18 cellular contexts compared by ENCODE assay signal in the genomic region with DNA sequence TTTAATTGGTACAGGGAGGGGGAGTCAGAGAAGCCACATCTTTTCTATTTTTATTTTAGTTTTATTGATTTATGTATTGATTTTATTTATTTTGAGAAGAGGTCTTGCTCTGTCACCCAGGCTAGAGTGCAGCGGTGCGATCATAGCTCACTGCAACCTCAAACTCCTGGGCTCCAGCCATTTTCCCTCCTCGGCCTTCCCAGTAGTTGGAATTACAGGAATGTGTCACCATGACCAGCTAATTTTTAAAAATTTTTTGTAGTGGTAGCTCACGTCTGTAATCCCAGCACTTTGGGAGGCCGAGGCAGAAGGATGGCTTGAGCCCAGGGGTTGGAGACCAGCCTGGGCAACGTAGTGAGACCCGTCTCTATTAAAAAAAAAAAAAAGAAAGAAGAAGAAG. TPM values are rescaled to one million over a fixed set of nuclear protein-coding genes. Genes with fewer than 3 reads are reported as not detected.
DNase-seq lines count a peak whose midpoint lies in the region; ATAC-seq and TF ChIP-seq lines count a peak whose summit lies in the region.
"Had no signal": no experiment of that assay in that cellular context is flagged by ENCODE, and none has a peak within 500 bp of the region (broad histone marks: within the 10 kb centered on the region; RNA-seq: fewer than 3 reads in every experiment).

No MANE protein-coding gene starts in this region.

- no peak for ATAC-seq in heart left ventricle
- no peak for ATAC-seq in left ventricle myocardium superior
- no peak for ATAC-seq in psoas muscle
- ATAC-seq in GM18870 (IDR thresholded peaks at IDR 0.05; ENCODE audit: unreplicated experiment): no peak
- no peak for ATAC-seq in foreskin keratinocyte

- TF ChIP-seq RAD21 in SK-N-SH (IDR thresholded peaks at IDR 0.05; ENCODE audit: low read length): no peak

- no peak for TF ChIP-seq EP300 in SK-N-SH (IDR thresholded peaks at IDR 0.05; ENCODE audit: borderline replicate concordance in 1 of 2, low read depth in 1 of 2, low read length in 1 of 2)

- TF ChIP-seq POLR2A in heart left ventricle (IDR thresholded peaks at IDR 0.05): no peak

- H3K4me1 ChIP-seq in heart left ventricle (peaks cover 0 to 17% (median 8%) of the 10 kb centered on the region in 12 donors), psoas muscle (no peaks in the 10 kb centered on the region), SK-N-SH (ENCODE audit: control insufficient read depth in 1 of 2, insufficient read depth in 2 of 2, low read depth in 1 of 2, low read length in 1 of 2) (peaks cover 0 to 3% of the 10 kb centered on the region in 2 experiments; a peak in 1 of 4 replicates), foreskin keratinocyte (no peaks in the 10 kb centered on the region)
- H3K4me1 ChIP-seq: SJCRH30 had no signal

- H3K27ac ChIP-seq in heart left ventricle: peak overlapping the region in 9 of 12 donors; percentile 2 to 63 (median 49)
- H3K27ac ChIP-seq in psoas muscle: peak overlapping the region; percentile 20
- no peak overlapping the region for H3K27ac ChIP-seq in SK-N-SH (ENCODE audit: low read depth in 2 of 2, low read length in 1 of 2)
- no peak overlapping the region for H3K27ac ChIP-seq in foreskin keratinocyte
- H3K27ac ChIP-seq: BLaER1, SJCRH30 had no signal

- H3K4me3 ChIP-seq in heart left ventricle (no peak overlapping the region), psoas muscle (no peak overlapping the region), SK-N-SH (ENCODE audit: low read depth in 2 of 2, low read length in 1 of 2) (no peak overlapping the region)
- H3K4me3 ChIP-seq: BLaER1, SJCRH30 had no signal

- no peaks in the 10 kb centered on the region for H3K9me3 ChIP-seq in heart left ventricle
- H3K9me3 ChIP-seq in psoas muscle: no peaks in the 10 kb centered on the region
- no peaks in the 10 kb centered on the region for H3K9me3 ChIP-seq in SK-N-SH
- H3K9me3 ChIP-seq: BLaER1, SJCRH30 had no signal

- H3K9ac ChIP-seq in SK-N-SH: no peak overlapping the region
- H3K9ac ChIP-seq: BLaER1 had no signal

- H3K4me2 ChIP-seq in SK-N-SH: no peak overlapping the region
- H3K4me2 ChIP-seq: BLaER1 had no signal

- no peak overlapping the region for H3K4me3 Mint-ChIP-seq in HFFc6
- no peak overlapping the region for H3K4me3 Mint-ChIP-seq in chondrocyte (ENCODE audit: unreplicated experiment)

- H4K20me1 ChIP-seq in SK-N-SH (ENCODE audit: insufficient read depth): no peaks in the 10 kb centered on the region
- H4K20me1 ChIP-seq: BLaER1 had no signal

- peaks cover 13% of the 10 kb centered on the region for H3F3A ChIP-seq in SK-N-SH (replicated peaks; ENCODE audit: insufficient read depth)

- H3K79me2 ChIP-seq in SK-N-SH (ENCODE audit: insufficient read depth): no peaks in the 10 kb centered on the region

- H3K27ac Mint-ChIP-seq in HFFc6 (peak overlapping the region; percentile 54; the same call in 1 of the 2 replicates), chondrocyte (ENCODE audit: unreplicated experiment) (peak overlapping the region; percentile 90)

- H3K27me3 Mint-ChIP-seq in HFFc6 (ENCODE audit: insufficient read depth) (peaks cover 1% of the 10 kb centered on the region), chondrocyte (ENCODE audit: low read depth) (no peaks in the 10 kb centered on the region)

- H3K36me3 Mint-ChIP-seq in HFFc6 (ENCODE audit: low read depth) (no peaks in the 10 kb centered on the region), chondrocyte (ENCODE audit: low read depth) (no peaks in the 10 kb centered on the region)

- no peaks in the 10 kb centered on the region for H3K9me3 Mint-ChIP-seq in HFFc6
- H3K9me3 Mint-ChIP-seq in chondrocyte (ENCODE audit: low read depth): no peaks in the 10 kb centered on the region

- peaks cover 14% of the 10 kb centered on the region for H3K4me1 Mint-ChIP-seq in HFFc6 (ENCODE audit: low read depth)
- peaks cover 11% of the 10 kb centered on the region for H3K4me1 Mint-ChIP-seq in chondrocyte (ENCODE audit: low read depth)

- intact Hi-C loops in heart left ventricle (cut with DNase I): no loop called here
- intact Hi-C loops in left ventricle myocardium superior (cut with micrococcal nuclease): no loop called here
- intact Hi-C loops in psoas muscle (cut with DNase I): no loop called here

- no peak for TF ChIP-seq CTCF in heart left ventricle (IDR thresholded peaks at IDR 0.05)
- TF ChIP-seq CTCF in HFFc6 (IDR thresholded peaks at IDR 0.05): no peak
- no peak for TF ChIP-seq CTCF in chondrocyte (IDR thresholded peaks at IDR 0.05)
- no peak for TF ChIP-seq CTCF in psoas muscle (IDR thresholded peaks at IDR 0.05)
- no peak for TF ChIP-seq CTCF in SK-N-SH (IDR thresholded peaks at IDR 0.05)
- no peak for TF ChIP-seq CTCF in foreskin keratinocyte (conservative IDR thresholded peaks at IDR 0.05)

- POLR2A ChIA-PET in SK-N-SH (lab: Yijun Ruan, JAX): no interaction called here

- no peaks in the 10 kb centered on the region for H3K9me2 ChIP-seq in SK-N-SH

- CTCF ChIA-PET in SK-N-SH (lab: Yijun Ruan, JAX): interaction anchor here (1.4 kb wide), 1 partner anchor 40 kb away, joined by 3 read pairs; no protein-coding TSS in a partner anchor

- 82 to 84% (median 84%) methylated on average over 7 of the region's 7 CpGs for WGBS in heart left ventricle, 4 donors
- 38 to 67% (median 64%) methylated on average over 7 of the region's 7 CpGs for WGBS in psoas muscle, 3 donors
- 88% methylated on average over 7 of the region's 7 CpGs for WGBS in SK-N-SH (ENCODE audit: low lambda C conversion rate)

- H3K36me3 ChIP-seq in heart left ventricle (peaks cover 0 to 15% (median 0%) of the 10 kb centered on the region in 9 donors), psoas muscle (ENCODE audit: insufficient read depth in 1 of 2, low read depth in 1 of 2) (no peaks in the 10 kb centered on the region), SK-N-SH (replicated peaks in 1 of 2; ENCODE audit: control insufficient read depth in 1 of 2, insufficient read depth in 2 of 2, low read length in 1 of 2) (no peaks in the 10 kb centered on the region)
- H3K36me3 ChIP-seq: BLaER1, SJCRH30 had no signal

- DNase-seq in heart left ventricle: no peak
- no peak for DNase-seq in left ventricle myocardium superior
- peak; percentile 32 for DNase-seq in HFFc6
- DNase-seq in chondrocyte (ENCODE audit: low spot score): no peak
- DNase-seq in psoas muscle: no peak
- no peak for DNase-seq in SK-N-SH
- no peak for DNase-seq in foreskin keratinocyte
- DNase-seq: 8988T, DMS 273 treated with DMSO at 0.1 percent for 48 hours, H7, Karpas-422, NCI-H187, NCI-H446, OCI-M1, SJCRH30 had no signal

- no peak overlapping the region for H2AFZ ChIP-seq in SK-N-SH (ENCODE audit: low read depth)

- H3K27me3 ChIP-seq in heart left ventricle (peaks cover 0 to 7% (median 0%) of the 10 kb centered on the region in 9 donors), psoas muscle (ENCODE audit: insufficient read depth in 3 of 3, low read length in 2 of 3) (no peaks in the 10 kb centered on the region), SK-N-SH (ENCODE audit: insufficient read depth) (no peaks in the 10 kb centered on the region), foreskin keratinocyte (no peaks in the 10 kb centered on the region)
- H3K27me3 ChIP-seq: BLaER1 had no signal

RNA-seq across cellular contexts. Expression of a gene that starts 4.1 kb away (rescaled TPM):
- total RNA-seq in heart left ventricle: 1 to 10 TPM; 2.4 to 8.2 (median 4.2) TPM
- 1 to 10 TPM; 3.2 to 5.1 TPM for polyA plus RNA-seq in heart left ventricle
- total RNA-seq in left ventricle myocardium superior: 5.4 TPM
- 1 to 10 TPM; 4.7 to 6.1 (median 5.1) TPM for total RNA-seq in HFFc6 (2021; fragmentation: NEBNext Ultra II Directional; extraction: Animal tissue kit (Norgen Biotek cat#: 25700))
- total RNA-seq in chondrocyte: 2.5 to 3.0 TPM (median 2.9 TPM) in 3 replicates
- total RNA-seq in psoas muscle: 1 to 10 TPM; 2.3 to 3.7 (median 2.9) TPM
- polyA plus RNA-seq in psoas muscle: 1 to 10 TPM; 1.5 to 3.2 (median 2.5) TPM
- 9.3 TPM in 2 replicates for polyA plus RNA-seq in SK-N-SH (2012; rRNA removed)
- 5.5 and 7.5 TPM in 2 replicates for polyA plus RNA-seq in SK-N-SH (2012; cell fraction: cytosol; rRNA removed)
- 6.4 and 7.6 TPM in 2 replicates for polyA plus RNA-seq in SK-N-SH (2012; cell fraction: nucleus; rRNA removed)
- total RNA-seq in foreskin keratinocyte: 7.8 and 8.3 TPM in 2 replicates
- polyA plus RNA-seq in foreskin keratinocyte: 6.5 and 6.7 TPM in 2 replicates

RNA-seq across cellular contexts. Expression of a gene that starts 7.8 kb away (rescaled TPM):
- total RNA-seq in heart left ventricle (not detected), left ventricle myocardium superior (not detected), chondrocyte (not detected in 3 replicates), psoas muscle (not detected), foreskin keratinocyte (not detected in 2 replicates)
- polyA plus RNA-seq in heart left ventricle (not detected), psoas muscle (not detected), SK-N-SH (2012; rRNA removed) (not detected in 2 replicates), foreskin keratinocyte (not detected in 2 replicates)
- total RNA-seq in HFFc6 (2021; fragmentation: NEBNext Ultra II Directional; extraction: Animal tissue kit (Norgen Biotek cat#: 25700)): not detected
- not detected in 2 replicates for polyA plus RNA-seq in SK-N-SH (2012; cell fraction: cytosol; rRNA removed)
- polyA plus RNA-seq in SK-N-SH (2012; cell fraction: nucleus; rRNA removed): not detected in 2 replicates
- total RNA-seq: H7, HT-29, SJCRH30 had no signal

RNA-seq across cellular contexts. Expression of a gene that starts 26.2 kb away (rescaled TPM):
- total RNA-seq in heart left ventricle: under 1 TPM in 3 of 9 donors, not detected in 6; 0.14 to 0.60 (median 0.32) TPM
- polyA plus RNA-seq in heart left ventricle: under 1 TPM; 0.06 to 0.30 TPM
- not detected for total RNA-seq in left ventricle myocardium superior
- total RNA-seq in HFFc6 (2021; fragmentation: NEBNext Ultra II Directional; extraction: Animal tissue kit (Norgen Biotek cat#: 25700)): 1 to 10 TPM; 1.2 to 4.0 (median 2.8) TPM
- 0.82 to 0.95 TPM (median 0.92 TPM) in 3 replicates for total RNA-seq in chondrocyte
- total RNA-seq in psoas muscle: not detected
- polyA plus RNA-seq in psoas muscle: under 1 TPM in 2 of 3 donors, not detected in 1; 0.04 to 0.05 TPM
- polyA plus RNA-seq in SK-N-SH (2012; rRNA removed): 5.2 and 5.5 TPM in 2 replicates
- 4.3 and 5.5 TPM in 2 replicates for polyA plus RNA-seq in SK-N-SH (2012; cell fraction: cytosol; rRNA removed)
- 3.1 and 3.6 TPM in 2 replicates for polyA plus RNA-seq in SK-N-SH (2012; cell fraction: nucleus; rRNA removed)
- not detected in 2 replicates for total RNA-seq in foreskin keratinocyte
- 0.11 and 0.12 TPM in 2 replicates for polyA plus RNA-seq in foreskin keratinocyte

RNA-seq across cellular contexts. Expression of a gene that starts 29.6 kb away (rescaled TPM):
- total RNA-seq in heart left ventricle (10 to 100 TPM in 5 of 9 donors, 1 to 10 TPM in 4; 6.0 to 15.4 (median 11.6) TPM), left ventricle myocardium superior (15.7 TPM), chondrocyte (9.1 to 9.4 TPM (median 9.4 TPM) in 3 replicates), psoas muscle (10 to 100 TPM in 1 of 4 donors, 1 to 10 TPM in 3; 5.9 to 10.1 (median 7.8) TPM), foreskin keratinocyte (4.2 and 4.6 TPM in 2 replicates)
- polyA plus RNA-seq in heart left ventricle (1 to 10 TPM; 4.0 to 6.2 TPM), psoas muscle (1 to 10 TPM; 2.9 to 6.4 (median 5.1) TPM), SK-N-SH (2012; rRNA removed) (0.54 and 1.5 TPM in 2 replicates), foreskin keratinocyte (3.2 and 3.7 TPM in 2 replicates)
- 10 to 100 TPM; 11.6 to 13.0 (median 12.2) TPM for total RNA-seq in HFFc6 (2021; fragmentation: NEBNext Ultra II Directional; extraction: Animal tissue kit (Norgen Biotek cat#: 25700))
- polyA plus RNA-seq in SK-N-SH (2012; cell fraction: cytosol; rRNA removed): 0.64 and 1.2 TPM in 2 replicates
- polyA plus RNA-seq in SK-N-SH (2012; cell fraction: nucleus; rRNA removed): 6.2 and 9.3 TPM in 2 replicates

RNA-seq across cellular contexts. Expression of a gene that starts 36.9 kb away (rescaled TPM):
- total RNA-seq in heart left ventricle (10 to 100 TPM in 1 of 9 donors, 1 to 10 TPM in 8; 3.5 to 28.7 (median 5.7) TPM), left ventricle myocardium superior (6.8 TPM), chondrocyte (1.00 to 3.7 TPM (median 2.0 TPM) in 3 replicates), psoas muscle (1 to 10 TPM; 2.0 to 6.3 (median 2.9) TPM), foreskin keratinocyte (0.78 and 1.3 TPM in 2 replicates)
- polyA plus RNA-seq in heart left ventricle (10 to 100 TPM in 1 of 2 donors, 1 to 10 TPM in 1; 5.7 to 10.0 TPM), psoas muscle (10 to 100 TPM in 1 of 3 donors, 1 to 10 TPM in 2; 1.8 to 15.4 (median 2.1) TPM), SK-N-SH (2012; rRNA removed) (1.6 and 2.6 TPM in 2 replicates), foreskin keratinocyte (1.3 and 1.7 TPM in 2 replicates)
- 1 to 10 TPM in 2 of 6 experiments, under 1 TPM in 4; 0.62 to 1.2 (median 0.88) TPM for total RNA-seq in HFFc6 (2021; fragmentation: NEBNext Ultra II Directional; extraction: Animal tissue kit (Norgen Biotek cat#: 25700))
- polyA plus RNA-seq in SK-N-SH (2012; cell fraction: cytosol; rRNA removed): 2.0 and 2.2 TPM in 2 replicates
- 2.5 and 5.0 TPM in 2 replicates for polyA plus RNA-seq in SK-N-SH (2012; cell fraction: nucleus; rRNA removed)

Comparison
In these comparisons a context has a peak if more than half of its experiments do, and no peak if none do; other contexts are left out.
1. H3K27ac ChIP-seq: peak in heart left ventricle (9 of 12) and psoas muscle (single experiment); none in SK-N-SH (0 of 2) and foreskin keratinocyte (single experiment).